In genomic region chr16:20137909-20138308, GRCh38 we compare ENCODE assay signal across 8 cellular contexts.
"Had no signal": no experiment of that assay in that cellular context is flagged by ENCODE, and none has a peak within 500 bp of the region (broad histone marks: within the 10 kb centered on the region; RNA-seq: fewer than 3 reads in every experiment).

No MANE protein-coding gene starts in this region.

- DNase-seq: IMR-90, KBM-7, KG1 had no signal

- H3K4me3 Mint-ChIP-seq: IgD-negative memory B cell had no signal

- H3K9ac ChIP-seq: KMS-11 had no signal

- H3K4me1 Mint-ChIP-seq: IgD-negative memory B cell had no signal

- ATAC-seq: K562 had no signal

- H3K27ac ChIP-seq: HL-60, KMS-11 had no signal

- H3K4me3 ChIP-seq: K562 had no signal

- H3K4me2 ChIP-seq: KMS-11 had no signal

- FAIRE-seq: HTR-8/SVneo, K562 had no signal
